In genomic region chr18:49431563-49431962, GRCh38 we compare ENCODE assay signal across 29 cellular contexts. TPM values are rescaled to one million over a fixed set of nuclear protein-coding genes. Genes with fewer than 3 reads are reported as not detected.
DNase-seq lines count a peak whose midpoint lies in the region; ATAC-seq and TF ChIP-seq lines count a peak whose summit lies in the region.
"Had no signal": no experiment of that assay in that cellular context is flagged by ENCODE, and none has a peak within 500 bp of the region (broad histone marks: within the 10 kb centered on the region; RNA-seq: fewer than 3 reads in every experiment).

No MANE protein-coding gene starts in this region.

- H3K4me1 ChIP-seq in smooth muscle cell (ENCODE audit: low read depth), result no peaks in the 10 kb centered on the region
- H3K4me1 ChIP-seq: adrenal gland, prostate gland had no signal

- 0 out of 2 replicates have a peak overlapping the region, but pooled peaks have one; percentile 70 for H3K27ac Mint-ChIP-seq in WTC11
- H3K27ac Mint-ChIP-seq in stimulated activated effector memory CD8-positive, alpha-beta T cell treated with anti-CD3 and anti-CD28 coated beads, Interleukin-12 subunit alpha, Interleukin-12 subunit beta, amount 100 ng/mL, for 72 hours, result no peak overlapping the region
- H3K27ac Mint-ChIP-seq: activated naive CD4-positive, alpha-beta T cell treated with anti-CD3 and anti-CD28 coated beads for 36 hours; activated T-helper 1 cell treated with anti-CD3 and anti-CD28 coated beads, Interleukin-12 subunit alpha, Interleukin-12 subunit beta, Interleukin-2, Interleukin-4 antibody, amounts not matched to agents 30 ng/mL and 10 ng/mL and 1 ng/mL, durations not matched to agents 14 hours and 24 hours and 36 hours; CD4-positive, alpha-beta T cell; naive thymus-derived CD4-positive, alpha-beta T cell had no signal

- 72% methylated on average over 4 of the region's 4 CpGs for WGBS in smooth muscle cell (ENCODE audit: low lambda C conversion rate)

- H3K79me2 ChIP-seq in smooth muscle cell (ENCODE audit: low read depth), result peaks cover 34% of the 10 kb centered on the region

- no peaks in the 10 kb centered on the region for H3K9me3 Mint-ChIP-seq in WTC11
- no peaks in the 10 kb centered on the region for H3K9me3 Mint-ChIP-seq in stimulated activated effector memory CD8-positive, alpha-beta T cell treated with anti-CD3 and anti-CD28 coated beads, Interleukin-12 subunit alpha, Interleukin-12 subunit beta, amount 100 ng/mL, for 72 hours
- H3K9me3 Mint-ChIP-seq: activated naive CD4-positive, alpha-beta T cell treated with anti-CD3 and anti-CD28 coated beads for 36 hours; activated T-helper 1 cell treated with anti-CD3 and anti-CD28 coated beads, Interleukin-12 subunit alpha, Interleukin-12 subunit beta, Interleukin-2, Interleukin-4 antibody, amounts not matched to agents 30 ng/mL and 10 ng/mL and 1 ng/mL, durations not matched to agents 14 hours and 24 hours and 36 hours; brain; CD4-positive, alpha-beta T cell had no signal

- TF ChIP-seq CTCF in WTC11 (IDR thresholded peaks at IDR 0.05), result no peak
- no peak for TF ChIP-seq CTCF in smooth muscle cell (IDR thresholded peaks at IDR 0.05; ENCODE audit: borderline replicate concordance, insufficient read depth, poor library complexity, severe bottlenecking)

- H2AFZ ChIP-seq in smooth muscle cell (ENCODE audit: low read depth), result no peak overlapping the region

- H3K4me3 Mint-ChIP-seq in WTC11, result no peak overlapping the region
- H3K4me3 Mint-ChIP-seq in stimulated activated effector memory CD8-positive, alpha-beta T cell treated with anti-CD3 and anti-CD28 coated beads, Interleukin-12 subunit alpha, Interleukin-12 subunit beta, amount 100 ng/mL, for 72 hours, result no peak overlapping the region
- H3K4me3 Mint-ChIP-seq: activated naive CD4-positive, alpha-beta T cell treated with anti-CD3 and anti-CD28 coated beads for 36 hours; activated T-helper 1 cell treated with anti-CD3 and anti-CD28 coated beads, Interleukin-12 subunit alpha, Interleukin-12 subunit beta, Interleukin-2, Interleukin-4 antibody, amounts not matched to agents 30 ng/mL and 10 ng/mL and 1 ng/mL, durations not matched to agents 14 hours and 24 hours and 36 hours; brain; CD4-positive, alpha-beta T cell; naive thymus-derived CD4-positive, alpha-beta T cell had no signal

- H3F3A ChIP-seq in smooth muscle cell (ENCODE audit: low read depth), result no peaks in the 10 kb centered on the region

- H3K9ac ChIP-seq in smooth muscle cell (ENCODE audit: low read depth), result no peak overlapping the region

- peak overlapping the region; percentile 27 for H3K4me2 ChIP-seq in smooth muscle cell

- peaks cover 40% of the 10 kb centered on the region for H4K20me1 ChIP-seq in smooth muscle cell (ENCODE audit: low read depth)

- no peaks in the 10 kb centered on the region for H3K27me3 Mint-ChIP-seq in WTC11 (ENCODE audit: low read depth)
- H3K27me3 Mint-ChIP-seq: brain; CD4-positive, alpha-beta T cell; naive thymus-derived CD4-positive, alpha-beta T cell had no signal

- no peaks in the 10 kb centered on the region for H3K36me3 ChIP-seq in smooth muscle cell (ENCODE audit: low read depth)
- H3K36me3 ChIP-seq: adrenal gland, prostate gland had no signal

- DNase-seq in NCI-H82 (lab: John Stamatoyannopoulos, UW) (peak; percentile 8), NCI-H82 treated with DMSO at 0.1 percent for 48 hours (lab: John Stamatoyannopoulos, UW; ENCODE audit: unreplicated experiment) (no peak), WTC11 (ENCODE audit: low spot score) (no peak), iPS-NIHi7 (ENCODE audit: extremely low spot score) (peak; percentile 20), smooth muscle cell (lab: John Stamatoyannopoulos, UW; ENCODE audit: unreplicated experiment) (no peak), midbrain (lab: John Stamatoyannopoulos, UW) (no peak)
- no peak for DNase-seq in stimulated activated effector memory CD8-positive, alpha-beta T cell treated with anti-CD3 and anti-CD28 coated beads, Interleukin-12 subunit alpha, Interleukin-12 subunit beta, amount 100 ng/mL, for 72 hours (ENCODE audit: low spot score in 2 of 2)
- DNase-seq: activated CD4-positive, alpha-beta T cell treated with anti-CD3 and anti-CD28 coated beads, Interleukin-2, amount 50 U/mL, for 48 hours; activated CD4-positive, CD25-positive, alpha-beta regulatory T cell; activated naive CD4-positive, alpha-beta T cell treated with anti-CD3 and anti-CD28 coated beads for 36 hours; adrenal gland; CD4-positive, alpha-beta T cell; effector CD4-positive, alpha-beta T cell; mesenchymal stem cell; naive thymus-derived CD4-positive, alpha-beta T cell; NCI-H1092 treated with DMSO at 0.1 percent for 48 hours; NCI-H1930; NCI-H526; stimulated activated naive CD8-positive, alpha-beta T cell treated with anti-CD3 and anti-CD28 coated beads, Interleukin-15, Interleukin-2, amounts not matched to agents 100 U/mL and 50 U/mL, for 24 hours; testis had no signal

- H3K27me3 ChIP-seq in smooth muscle cell (ENCODE audit: low read depth), result no peaks in the 10 kb centered on the region
- H3K27me3 ChIP-seq: adrenal gland, testis, vagina had no signal

- peaks cover 17% of the 10 kb centered on the region for H3K4me1 Mint-ChIP-seq in WTC11
- H3K4me1 Mint-ChIP-seq in stimulated activated effector memory CD8-positive, alpha-beta T cell treated with anti-CD3 and anti-CD28 coated beads, Interleukin-12 subunit alpha, Interleukin-12 subunit beta, amount 100 ng/mL, for 72 hours, result peaks cover 5% of the 10 kb centered on the region

- ATAC-seq in WTC11 (peak; percentile 65), GM18870 (IDR thresholded peaks at IDR 0.05; ENCODE audit: unreplicated experiment) (no peak)
- ATAC-seq in stimulated activated effector memory CD8-positive, alpha-beta T cell treated with anti-CD3 and anti-CD28 coated beads, Interleukin-12 subunit alpha, Interleukin-12 subunit beta, amount 100 ng/mL, for 72 hours, result no peak
- ATAC-seq: HCT116; left lobe of liver; naive thymus-derived CD4-positive, alpha-beta T cell; Panc1; stimulated activated naive CD8-positive, alpha-beta T cell treated with anti-CD3 and anti-CD28 coated beads, Interleukin-15, Interleukin-2, amounts not matched to agents 100 U/mL and 50 U/mL, for 24 hours had no signal

- H3K36me3 Mint-ChIP-seq in WTC11, result peaks cover 9% of the 10 kb centered on the region
- peaks cover 34% of the 10 kb centered on the region for H3K36me3 Mint-ChIP-seq in stimulated activated effector memory CD8-positive, alpha-beta T cell treated with anti-CD3 and anti-CD28 coated beads, Interleukin-12 subunit alpha, Interleukin-12 subunit beta, amount 100 ng/mL, for 72 hours

- CTCF ChIA-PET in WTC11 (lab: Charles Lee), result no interaction called here

- no peaks in the 10 kb centered on the region for H3K9me3 ChIP-seq in smooth muscle cell (replicated peaks; ENCODE audit: low read depth)
- H3K9me3 ChIP-seq: adrenal gland, prostate gland, testis, vagina had no signal

- POLR2A ChIA-PET in WTC11 (lab: Charles Lee), result no interaction called here

- H3K4me3 ChIP-seq in smooth muscle cell, result no peak overlapping the region
- H3K4me3 ChIP-seq: adrenal gland, prostate gland, testis, vagina had no signal

- H3K27ac ChIP-seq in smooth muscle cell (ENCODE audit: low read depth), result peak overlapping the region; percentile 51
- H3K27ac ChIP-seq: 22Rv1, adrenal gland, prostate gland, testis, vagina had no signal

TF ChIP-seq in WTC11, 78 proteins besides CTCF, POLR2A, EP300 and RAD21:
- TF ChIP-seq ZNF232 (CRISPR knock-in tag; IDR thresholded peaks at IDR 0.05) (no peak), RORB (CRISPR knock-in tag; IDR thresholded peaks at IDR 0.05) (no peak)
TF ChIP-seq in WTC11: peak in this region for 0.

RNA-seq across cellular contexts. Expression of gene DYM, which starts 28.9 kb away (rescaled TPM):
- total RNA-seq in WTC11 (2021) (64.1 to 71.4 TPM (median 68.9 TPM) in 3 replicates), smooth muscle cell (63.1 and 79.7 TPM in 2 replicates)
- 41.8 and 42.3 TPM in 2 replicates for polyA plus RNA-seq in smooth muscle cell

RNA-seq across cellular contexts. Expression of gene C18orf32, which starts 55.5 kb away (rescaled TPM):
- total RNA-seq in WTC11 (2021) (28.7 to 32.5 TPM (median 32.1 TPM) in 3 replicates), smooth muscle cell (74.9 and 99.4 TPM in 2 replicates)
- 87.2 and 87.7 TPM in 2 replicates for polyA plus RNA-seq in smooth muscle cell

Comparison
In these comparisons a context has a peak if more than half of its experiments do, and no peak if none do; other contexts are left out.
1. DNase-seq: peak in NCI-H82 (single experiment) and iPS-NIHi7 (single experiment); none in NCI-H82 treated with DMSO at 0.1 percent for 48 hours (single experiment), WTC11 (single experiment), smooth muscle cell (single experiment), stimulated activated effector memory CD8-positive, alpha-beta T cell treated with anti-CD3 and anti-CD28 coated beads, Interleukin-12 subunit alpha, Interleukin-12 subunit beta, amount 100 ng/mL, for 72 hours (0 of 2) and midbrain (single experiment).